Comparison of ENCODE assay signal across 29 cellular contexts in genomic region chr10:58758311-58758710, GRCh38.
"Had no signal": no experiment of that assay in that cellular context is flagged by ENCODE, and none has a peak within 500 bp of the region (broad histone marks: within the 10 kb centered on the region; RNA-seq: fewer than 3 reads in every experiment).

No MANE protein-coding gene starts in this region.

- H3K27ac ChIP-seq: lower lobe of right lung, neural progenitor cell, prostate gland, thoracic aorta, upper lobe of left lung, VCaP had no signal

- H3K36me3 ChIP-seq: lower lobe of right lung, neural progenitor cell, ovary, prostate gland, thoracic aorta, upper lobe of left lung had no signal

- DNase-seq: activated CD4-positive, alpha-beta memory T cell treated with anti-CD3 and anti-CD28 coated beads, Interleukin-2, amount 10 ng/mL, durations not matched to agents 7 days and 5 days; activated CD4-positive, alpha-beta T cell treated with anti-CD3 and anti-CD28 coated beads, Interleukin-2, amount 10 ng/mL, durations not matched to agents 24 days and 14 days; activated effector memory CD4-positive, alpha-beta T cell treated with Interleukin-2 at 50 U/mL for 16 hours; activated naive CD4-positive, alpha-beta T cell treated with anti-CD3 and anti-CD28 coated beads for 36 hours; activated T-cell treated with anti-CD3 and anti-CD28 coated beads, Interleukin-2, amount 50 U/mL, for 72 hours; amygdala; caudate nucleus; effector memory CD4-positive, alpha-beta T cell; head of caudate nucleus; lower lobe of right lung; naive B cell; right cardiac atrium; small intestine; stimulated activated CD4-positive, alpha-beta T cell treated with anti-CD3 and anti-CD28 coated beads, Interleukin-15, amount 100 ng/mL, for 24 hours; stimulated activated CD4-positive, alpha-beta T cell treated with anti-CD3 and anti-CD28 coated beads, Interleukin-2, amount 100 ng/mL, for 48 hours; stimulated activated naive CD4-positive, alpha-beta T cell treated with Interleukin-2 at 50 U/mL for 16 hours; T-cell; upper lobe of left lung had no signal

- H3K27me3 ChIP-seq: neural progenitor cell, ovary, upper lobe of left lung had no signal

- H3K9me3 ChIP-seq: lower lobe of right lung, ovary, prostate gland, thoracic aorta, upper lobe of left lung had no signal

- H3K4me2 ChIP-seq: neural progenitor cell had no signal

- H3K4me1 Mint-ChIP-seq: activated CD4-positive, alpha-beta memory T cell treated with anti-CD3 and anti-CD28 coated beads, Interleukin-2, amount 10 ng/mL, durations not matched to agents 7 days and 5 days; naive B cell; T-cell had no signal

- H3K27ac Mint-ChIP-seq: activated CD4-positive, alpha-beta memory T cell treated with anti-CD3 and anti-CD28 coated beads, Interleukin-2, amount 10 ng/mL, durations not matched to agents 7 days and 5 days; activated CD4-positive, alpha-beta T cell treated with anti-CD3 and anti-CD28 coated beads, Interleukin-2, amount 10 ng/mL, durations not matched to agents 24 days and 14 days; activated naive CD4-positive, alpha-beta T cell treated with anti-CD3 and anti-CD28 coated beads for 36 hours; activated T-cell treated with anti-CD3 and anti-CD28 coated beads, Interleukin-2, amount 50 U/mL, for 72 hours; naive B cell; neural progenitor cell; T-cell; T-helper 2 cell treated with Interferon-gamma antibody and Interleukin-4, amounts not matched to agents 5 μg/mL and 100 μg/mL, for 36 hours had no signal

- H2AFZ ChIP-seq: neural progenitor cell had no signal

- H3K4me1 ChIP-seq: lower lobe of right lung, neural progenitor cell, upper lobe of left lung had no signal

- H3K4me3 ChIP-seq: lower lobe of right lung, neural progenitor cell, ovary, prostate gland, thoracic aorta, upper lobe of left lung had no signal

- ATAC-seq: activated CD4-positive, CD25-positive, alpha-beta regulatory T cell treated with anti-CD3 and anti-CD28 coated beads, Interleukin-2, amount 50 U/mL, for 24 hours; activated T-cell treated with anti-CD3 and anti-CD28 coated beads, Interleukin-2, amount 50 U/mL, for 72 hours; esophagus mucosa; lower lobe of right lung; T-cell had no signal

- H3K36me3 Mint-ChIP-seq: brain, naive B cell, neural progenitor cell, T-cell had no signal

- H3K9me3 Mint-ChIP-seq: activated CD4-positive, alpha-beta memory T cell treated with anti-CD3 and anti-CD28 coated beads, Interleukin-2, amount 10 ng/mL, durations not matched to agents 7 days and 5 days; activated CD4-positive, alpha-beta T cell treated with anti-CD3 and anti-CD28 coated beads, Interleukin-2, amount 10 ng/mL, durations not matched to agents 24 days and 14 days; activated naive CD4-positive, alpha-beta T cell treated with anti-CD3 and anti-CD28 coated beads for 36 hours; activated T-cell treated with anti-CD3 and anti-CD28 coated beads, Interleukin-2, amount 50 U/mL, for 72 hours; brain; naive B cell; neural progenitor cell; T-cell; T-helper 2 cell treated with Interferon-gamma antibody and Interleukin-4, amounts not matched to agents 5 μg/mL and 100 μg/mL, for 36 hours had no signal

- H3K4me3 Mint-ChIP-seq: activated CD4-positive, alpha-beta memory T cell treated with anti-CD3 and anti-CD28 coated beads, Interleukin-2, amount 10 ng/mL, durations not matched to agents 7 days and 5 days; activated CD4-positive, alpha-beta T cell treated with anti-CD3 and anti-CD28 coated beads, Interleukin-2, amount 10 ng/mL, durations not matched to agents 24 days and 14 days; activated naive CD4-positive, alpha-beta T cell treated with anti-CD3 and anti-CD28 coated beads for 36 hours; activated T-cell treated with anti-CD3 and anti-CD28 coated beads, Interleukin-2, amount 50 U/mL, for 72 hours; brain; naive B cell; neural progenitor cell; T-cell; T-helper 2 cell treated with Interferon-gamma antibody and Interleukin-4, amounts not matched to agents 5 μg/mL and 100 μg/mL, for 36 hours had no signal

- H3K9ac ChIP-seq: neural progenitor cell had no signal

- H3K27me3 Mint-ChIP-seq: activated CD4-positive, alpha-beta T cell treated with anti-CD3 and anti-CD28 coated beads, Interleukin-2, amount 10 ng/mL, durations not matched to agents 24 days and 14 days; brain; naive B cell had no signal

- FAIRE-seq: colon, islet of Langerhans, small intestine had no signal
